ENCODE assay signal across 12 cellular contexts in genomic region chr15:33064878-33065277, GRCh38.
DNase-seq lines count a peak whose midpoint lies in the region; ATAC-seq and TF ChIP-seq lines count a peak whose summit lies in the region.
"Had no signal": no experiment of that assay in that cellular context is flagged by ENCODE, and none has a peak within 500 bp of the region (broad histone marks: within the 10 kb centered on the region; RNA-seq: fewer than 3 reads in every experiment).

No MANE protein-coding gene starts in this region.

- H3K27ac ChIP-seq in CD8-positive, alpha-beta memory T cell (ENCODE audit: low read depth, low read length) = no peak overlapping the region

- CTCF ChIA-PET in CD8-positive, alpha-beta memory T cell (lab: Charles Lee) = no interaction called here

- DNase-seq in GM03348 (ENCODE audit: low spot score) (peak; percentile 75), RPMI7951 (ENCODE audit: low read depth) (peak; percentile 69), fibroblast of mammary gland (ENCODE audit: low read depth) (peak; percentile 53), skeletal muscle cell (ENCODE audit: low read depth) (peak; percentile 33), MV-4-11 (lab: John Stamatoyannopoulos, UW) (no peak), left ventricle myocardium superior (no peak), NCI-H1092 (lab: John Stamatoyannopoulos, UW) (no peak)
- DNase-seq in CD8-positive, alpha-beta memory T cell = no peak
- DNase-seq: activated naive CD8-positive, alpha-beta T cell treated with anti-CD3 and anti-CD28 coated beads, Interleukin-2, amount 10 ng/mL, durations not matched to agents 7 days and 5 days; CD4-positive, alpha-beta memory T cell; naive B cell; T-helper 9 cell had no signal

- H3K27me3 ChIP-seq in CD8-positive, alpha-beta memory T cell (ENCODE audit: insufficient read depth, low read length, poor library complexity, severe bottlenecking) = no peaks in the 10 kb centered on the region

- no peak for ATAC-seq in left ventricle myocardium superior

- H3K9me3 ChIP-seq in CD8-positive, alpha-beta memory T cell (ENCODE audit: low read length) = no peaks in the 10 kb centered on the region

- peaks cover 0 to 2% of the 10 kb centered on the region in 2 donors for H3K27me3 Mint-ChIP-seq in CD8-positive, alpha-beta memory T cell

- peaks cover 0 to 7% (median 0%) of the 10 kb centered on the region in 3 donors for H3K36me3 Mint-ChIP-seq in CD8-positive, alpha-beta memory T cell
- H3K36me3 Mint-ChIP-seq: activated naive CD8-positive, alpha-beta T cell treated with anti-CD3 and anti-CD28 coated beads, Interleukin-2, amount 10 ng/mL, durations not matched to agents 7 days and 5 days; CD4-positive, alpha-beta memory T cell; naive B cell had no signal

- H3K4me1 ChIP-seq in CD8-positive, alpha-beta memory T cell (ENCODE audit: insufficient read depth, low read length) = peaks cover 10% of the 10 kb centered on the region

- H3K27ac Mint-ChIP-seq in CD8-positive, alpha-beta memory T cell = no peak overlapping the region
- H3K27ac Mint-ChIP-seq: activated naive CD8-positive, alpha-beta T cell treated with anti-CD3 and anti-CD28 coated beads, Interleukin-2, amount 10 ng/mL, durations not matched to agents 7 days and 5 days; CD4-positive, alpha-beta memory T cell; naive B cell had no signal

- H3K9me3 Mint-ChIP-seq in CD8-positive, alpha-beta memory T cell = peaks cover 0 to 11% (median 0%) of the 10 kb centered on the region in 5 donors
- H3K9me3 Mint-ChIP-seq: activated naive CD8-positive, alpha-beta T cell treated with anti-CD3 and anti-CD28 coated beads, Interleukin-2, amount 10 ng/mL, durations not matched to agents 7 days and 5 days; CD4-positive, alpha-beta memory T cell; naive B cell had no signal

- intact Hi-C loops in left ventricle myocardium superior (cut with micrococcal nuclease) = no loop called here

- H3K4me1 Mint-ChIP-seq in CD8-positive, alpha-beta memory T cell = peaks cover 0 to 29% (median 11%) of the 10 kb centered on the region in 3 donors

- no peaks in the 10 kb centered on the region for H3K36me3 ChIP-seq in CD8-positive, alpha-beta memory T cell (ENCODE audit: insufficient read depth, low read length)

- POLR2A ChIA-PET in CD8-positive, alpha-beta memory T cell (lab: Charles Lee) = no interaction called here

- no peak overlapping the region for H3K4me3 Mint-ChIP-seq in CD8-positive, alpha-beta memory T cell
- H3K4me3 Mint-ChIP-seq: activated naive CD8-positive, alpha-beta T cell treated with anti-CD3 and anti-CD28 coated beads, Interleukin-2, amount 10 ng/mL, durations not matched to agents 7 days and 5 days; naive B cell had no signal

- no peak overlapping the region for H3K4me3 ChIP-seq in fibroblast of mammary gland (ENCODE audit: control insufficient read depth, low read depth, low read length)
- H3K4me3 ChIP-seq in skeletal muscle cell (ENCODE audit: low read depth, low read length) = peak overlapping the region; percentile 2
- H3K4me3 ChIP-seq in CD8-positive, alpha-beta memory T cell (ENCODE audit: low read length) = no peak overlapping the region

- TF ChIP-seq CTCF in fibroblast of mammary gland (conservative IDR thresholded peaks at IDR 0.05; ENCODE audit: control insufficient read depth, insufficient read depth, low read depth, low read length) = no peak

Comparison
In these comparisons a context has a peak if more than half of its experiments do, and no peak if none do; other contexts are left out.
1. DNase-seq: peak in GM03348 (single experiment), RPMI7951 (single experiment), fibroblast of mammary gland (single experiment) and skeletal muscle cell (single experiment); none in MV-4-11 (single experiment), CD8-positive, alpha-beta memory T cell (0 of 5), left ventricle myocardium superior (single experiment) and NCI-H1092 (single experiment).